ENCODE assay signal across 23 cellular contexts in the genomic region with DNA sequence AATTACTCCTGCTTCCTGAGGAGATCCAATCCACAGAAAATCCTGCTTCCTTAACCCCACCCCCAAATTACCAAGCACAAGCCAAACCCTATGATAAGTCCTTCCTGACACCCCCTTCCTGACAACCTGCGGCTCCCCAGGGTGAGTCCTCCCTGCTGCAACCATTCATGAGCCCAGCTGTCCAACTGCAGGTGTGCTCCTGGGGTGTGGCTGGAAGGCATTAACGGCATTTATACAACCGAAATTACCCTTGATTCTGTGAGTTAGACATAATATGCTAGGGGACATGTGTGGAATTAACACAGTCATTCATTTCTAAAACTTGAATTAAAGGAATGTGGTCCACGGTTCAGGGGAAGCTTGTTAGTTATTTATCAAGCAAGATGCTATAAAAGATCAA.
A peak's percentile ranks its signal among the peaks of the same experiment; 100 is the strongest.
DNase-seq lines count a peak whose midpoint lies in the region; ATAC-seq and TF ChIP-seq lines count a peak whose summit lies in the region.
"Had no signal": no experiment of that assay in that cellular context is flagged by ENCODE, and none has a peak within 500 bp of the region (broad histone marks: within the 10 kb centered on the region; RNA-seq: fewer than 3 reads in every experiment).

No MANE protein-coding gene starts in this region.

- ATAC-seq in foreskin keratinocyte: peak; percentile 42
- ATAC-seq in activated naive CD8-positive, alpha-beta T cell treated with anti-CD3 and anti-CD28 coated beads, Interleukin-2, amount 50 U/mL, for 24 hours: no peak
- ATAC-seq: Panc1 had no signal

- no peaks in the 10 kb centered on the region for H3K27me3 Mint-ChIP-seq in activated naive CD8-positive, alpha-beta T cell treated with anti-CD3 and anti-CD28 coated beads, Interleukin-2, amount 50 U/mL, for 24 hours
- H3K27me3 Mint-ChIP-seq: CD4-positive, alpha-beta memory T cell had no signal

- H3K4me3 Mint-ChIP-seq in activated naive CD8-positive, alpha-beta T cell treated with anti-CD3 and anti-CD28 coated beads, Interleukin-2, amount 50 U/mL, for 24 hours: no peak overlapping the region
- H3K4me3 Mint-ChIP-seq: CD4-positive, alpha-beta memory T cell; T-helper 1 cell treated with Interleukin-12 subunit alpha and Interleukin-12 subunit beta and Interleukin-4 antibody, amounts not matched to agents 30 μg/mL and 1 μg/mL, for 36 hours had no signal

- intact Hi-C loops in PC-9 (cut with micrococcal nuclease; ENCODE audit: unreplicated experiment): no loop called here

- DNase-seq in COR-L47 (lab: John Stamatoyannopoulos, UW) (peak; percentile 70), foreskin keratinocyte (no peak), 8988T (no peak), PC-9 (no peak), middle frontal gyrus (ENCODE audit: extremely low spot score, low spot score) (no peak)
- peak; percentile 51 for DNase-seq in Jurkat, Clone E6-1 (ENCODE audit: low read depth, low spot score)
- DNase-seq in activated naive CD8-positive, alpha-beta T cell treated with anti-CD3 and anti-CD28 coated beads, Interleukin-2, amount 50 U/mL, for 24 hours: no peak
- DNase-seq: C1 segment of cervical spinal cord; Caco-2; CD4-positive, alpha-beta memory T cell; GF-D8; KBM-7; MV-4-11; NCI-H1105; NCI-H1694 treated with DMSO at 0.1 percent for 48 hours; NCI-H2171 treated with DMSO at 0.1 percent for 48 hours; NCI-H345; NCI-H510A treated with DMSO at 0.1 percent for 48 hours; NCI-H82; SHP77 treated with DMSO at 0.1 percent for 48 hours had no signal

- H3K9me2 ChIP-seq in OCI-LY1 (ENCODE audit: low read depth, low read length) (no peaks in the 10 kb centered on the region), PC-9 (ENCODE audit: insufficient read depth) (no peaks in the 10 kb centered on the region; the same call in 1 of the 2 replicates)

- H2AFZ ChIP-seq in OCI-LY1 (ENCODE audit: low read length): no peak overlapping the region
- H2AFZ ChIP-seq in PC-9: no peak overlapping the region

- H4K20me1 ChIP-seq in OCI-LY1 (ENCODE audit: insufficient read depth, low read length): no peaks in the 10 kb centered on the region
- H4K20me1 ChIP-seq in PC-9 (ENCODE audit: insufficient read depth): no peaks in the 10 kb centered on the region

- H3K36me3 Mint-ChIP-seq in activated naive CD8-positive, alpha-beta T cell treated with anti-CD3 and anti-CD28 coated beads, Interleukin-2, amount 50 U/mL, for 24 hours (ENCODE audit: low read depth): no peaks in the 10 kb centered on the region

- H3F3A ChIP-seq in OCI-LY1 (ENCODE audit: insufficient read depth, low read length): no peaks in the 10 kb centered on the region
- H3F3A ChIP-seq in PC-9 (ENCODE audit: insufficient read depth, low read depth): no peaks in the 10 kb centered on the region

- H3K4me1 Mint-ChIP-seq in activated naive CD8-positive, alpha-beta T cell treated with anti-CD3 and anti-CD28 coated beads, Interleukin-2, amount 50 U/mL, for 24 hours: no peaks in the 10 kb centered on the region
- H3K4me1 Mint-ChIP-seq: CD4-positive, alpha-beta memory T cell had no signal

- no peak overlapping the region for H3K9ac ChIP-seq in OCI-LY1 (ENCODE audit: low read length)

- POLR2A ChIA-PET in PC-9 (lab: Charles Lee; ENCODE audit: unreplicated experiment): interaction anchor here (0.6 kb wide), 1 partner anchor 18 kb away, joined by 5 read pairs; no protein-coding TSS in a partner anchor

- H3K27me3 ChIP-seq in OCI-LY1 (ENCODE audit: insufficient read depth, low read length): no peaks in the 10 kb centered on the region
- no peaks in the 10 kb centered on the region for H3K27me3 ChIP-seq in foreskin keratinocyte
- no peaks in the 10 kb centered on the region for H3K27me3 ChIP-seq in PC-9 (ENCODE audit: insufficient read depth, low read depth)

- TF ChIP-seq CTCF in OCI-LY1 (IDR thresholded peaks at IDR 0.05; ENCODE audit: low read length): no peak
- TF ChIP-seq CTCF in foreskin keratinocyte (conservative IDR thresholded peaks at IDR 0.05): no peak
- TF ChIP-seq CTCF in PC-9 (conservative IDR thresholded peaks at IDR 0.05): no peak

- BruUV-seq in PC-9 (replicated peaks; lab: Mats Ljungman, UMichigan): no TSS peak

- no peak overlapping the region for H3K27ac ChIP-seq in OCI-LY1 (ENCODE audit: low read depth, low read length, poor library complexity, severe bottlenecking)
- no peak overlapping the region for H3K27ac ChIP-seq in foreskin keratinocyte
- H3K27ac ChIP-seq in PC-9: no peak overlapping the region

- peaks cover 12% of the 10 kb centered on the region for H3K9me3 Mint-ChIP-seq in activated naive CD8-positive, alpha-beta T cell treated with anti-CD3 and anti-CD28 coated beads, Interleukin-2, amount 50 U/mL, for 24 hours

- H3K36me3 ChIP-seq in OCI-LY1 (ENCODE audit: insufficient read depth, low read length): no peaks in the 10 kb centered on the region
- no peaks in the 10 kb centered on the region for H3K36me3 ChIP-seq in PC-9 (ENCODE audit: low read depth)

- H3K79me2 ChIP-seq in OCI-LY1 (ENCODE audit: insufficient read depth, low read length) (no peaks in the 10 kb centered on the region), PC-9 (ENCODE audit: low read depth) (no peaks in the 10 kb centered on the region)

- H3K9me3 ChIP-seq in OCI-LY1 (ENCODE audit: low read length) (no peaks in the 10 kb centered on the region), PC-9 (ENCODE audit: insufficient read depth, low read depth) (peaks cover 17% of the 10 kb centered on the region)

- CTCF ChIA-PET in PC-9 (lab: Charles Lee): no interaction called here

- H3K4me3 ChIP-seq in Jurkat, Clone E6-1 (ENCODE audit: low read length): no peak overlapping the region
- H3K4me3 ChIP-seq in OCI-LY1 (ENCODE audit: low read depth, low read length, poor library complexity, severe bottlenecking): no peak overlapping the region
- no peak overlapping the region for H3K4me3 ChIP-seq in PC-9

- H3K4me2 ChIP-seq in OCI-LY1 (ENCODE audit: low read length) (peak overlapping the region; percentile 8; the same call in 1 of the 2 replicates), PC-9 (no peak overlapping the region)

- H3K4me1 ChIP-seq in OCI-LY1 (ENCODE audit: insufficient read depth, low read length, severe bottlenecking) (peaks cover 21% of the 10 kb centered on the region), foreskin keratinocyte (no peaks in the 10 kb centered on the region), PC-9 (replicated peaks; ENCODE audit: insufficient read depth) (no peaks in the 10 kb centered on the region)
- H3K4me1 ChIP-seq: Caco-2 had no signal

- H3K27ac Mint-ChIP-seq in activated naive CD8-positive, alpha-beta T cell treated with anti-CD3 and anti-CD28 coated beads, Interleukin-2, amount 50 U/mL, for 24 hours: no peak overlapping the region
- H3K27ac Mint-ChIP-seq: CD4-positive, alpha-beta memory T cell; T-helper 1 cell treated with Interleukin-12 subunit alpha and Interleukin-12 subunit beta and Interleukin-4 antibody, amounts not matched to agents 30 μg/mL and 1 μg/mL, for 36 hours had no signal

Comparison
In these comparisons a context has a peak if more than half of its experiments do, and no peak if none do; other contexts are left out.
1. DNase-seq: peak in COR-L47 (single experiment) and Jurkat, Clone E6-1 (single experiment); none in foreskin keratinocyte (0 of 2), 8988T (single experiment), activated naive CD8-positive, alpha-beta T cell treated with anti-CD3 and anti-CD28 coated beads, Interleukin-2, amount 50 U/mL, for 24 hours (single experiment), PC-9 (0 of 2) and middle frontal gyrus (single experiment).